ENCODE assay signal across 1 cellular context in the genomic region with DNA sequence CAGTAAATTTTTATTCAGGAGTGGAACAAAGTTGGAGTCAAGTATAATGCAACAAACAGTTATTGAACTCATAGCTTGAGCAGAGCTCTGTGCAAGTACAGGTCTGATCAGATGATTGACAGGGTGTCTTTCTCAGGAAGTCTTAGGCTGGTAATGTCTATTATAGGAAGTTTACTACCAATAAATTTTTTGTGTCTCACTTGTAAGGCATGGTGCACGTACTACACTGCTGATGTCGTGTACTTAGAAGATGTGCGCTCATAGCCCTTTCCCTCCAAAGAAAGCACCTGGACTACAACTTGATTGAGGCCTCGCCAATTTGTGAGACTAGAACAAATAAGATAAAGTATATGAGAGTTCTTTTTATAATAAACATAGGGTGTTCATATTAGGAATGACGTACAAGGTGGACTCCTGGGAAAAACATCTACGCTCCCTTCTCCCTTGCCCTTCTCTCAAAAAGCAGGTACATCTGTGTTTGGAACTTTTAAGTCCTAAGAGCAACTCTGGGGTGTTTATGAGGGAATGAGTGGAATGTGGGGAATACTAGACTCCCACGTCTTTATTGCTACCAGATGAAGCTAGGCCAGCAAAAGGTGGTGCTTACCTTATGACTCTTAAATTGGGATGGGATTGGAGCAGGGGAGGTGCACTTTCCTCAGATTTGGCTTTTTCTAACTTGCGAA.
TF ChIP-seq lines count a peak whose summit lies in the region.

No MANE protein-coding gene starts in this region.

TF ChIP-seq in H1, 55 proteins besides CTCF, POLR2A, EP300 and RAD21:
- TF ChIP-seq CREB1 (IDR thresholded peaks at IDR 0.05): no peak
- no peak for TF ChIP-seq BCL11A (IDR thresholded peaks at IDR 0.05; ENCODE audit: low read depth in 2 of 2, low read length in 2 of 2)
- no peak for TF ChIP-seq MAFK (IDR thresholded peaks at IDR 0.05; ENCODE audit: low read depth, low read length)
- TF ChIP-seq CHD2 (IDR thresholded peaks at IDR 0.05; ENCODE audit: low read length): no peak
- no peak for TF ChIP-seq TCF12 (IDR thresholded peaks at IDR 0.05; ENCODE audit: low read depth, low read length)
- no peak for TF ChIP-seq CBX5 (IDR thresholded peaks at IDR 0.05; ENCODE audit: low read depth, low read length)
- no peak for TF ChIP-seq JUND (IDR thresholded peaks at IDR 0.05; ENCODE audit: low read length)
- TF ChIP-seq CEBPB (IDR thresholded peaks at IDR 0.05; ENCODE audit: low read depth, low read length): no peak
- TF ChIP-seq, protein P1, sequence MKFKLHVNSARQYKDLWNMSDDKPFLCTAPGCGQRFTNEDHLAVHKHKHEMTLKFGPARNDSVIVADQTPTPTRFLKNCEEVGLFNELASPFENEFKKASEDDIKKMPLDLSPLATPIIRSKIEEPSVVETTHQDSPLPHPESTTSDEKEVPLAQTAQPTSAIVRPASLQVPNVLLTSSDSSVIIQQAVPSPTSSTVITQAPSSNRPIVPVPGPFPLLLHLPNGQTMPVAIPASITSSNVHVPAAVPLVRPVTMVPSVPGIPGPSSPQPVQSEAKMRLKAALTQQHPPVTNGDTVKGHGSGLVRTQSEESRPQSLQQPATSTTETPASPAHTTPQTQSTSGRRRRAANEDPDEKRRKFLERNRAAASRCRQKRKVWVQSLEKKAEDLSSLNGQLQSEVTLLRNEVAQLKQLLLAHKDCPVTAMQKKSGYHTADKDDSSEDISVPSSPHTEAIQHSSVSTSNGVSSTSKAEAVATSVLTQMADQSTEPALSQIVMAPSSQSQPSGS (IDR thresholded peaks at IDR 0.05; ENCODE audit: low read length): no peak
- no peak for TF ChIP-seq PHF8 (conservative IDR thresholded peaks at IDR 0.05; ENCODE audit: low read depth, low read length)
- no peak for TF ChIP-seq NRF1 (IDR thresholded peaks at IDR 0.05; ENCODE audit: low read depth, low read length)
- TF ChIP-seq, protein P2, sequence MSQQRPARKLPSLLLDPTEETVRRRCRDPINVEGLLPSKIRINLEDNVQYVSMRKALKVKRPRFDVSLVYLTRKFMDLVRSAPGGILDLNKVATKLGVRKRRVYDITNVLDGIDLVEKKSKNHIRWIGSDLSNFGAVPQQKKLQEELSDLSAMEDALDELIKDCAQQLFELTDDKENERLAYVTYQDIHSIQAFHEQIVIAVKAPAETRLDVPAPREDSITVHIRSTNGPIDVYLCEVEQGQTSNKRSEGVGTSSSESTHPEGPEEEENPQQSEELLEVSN (IDR thresholded peaks at IDR 0.05): no peak
- no peak for TF ChIP-seq SIX5 (IDR thresholded peaks at IDR 0.05; ENCODE audit: low read depth, low read length)
- no peak for TF ChIP-seq GTF2F1 (IDR thresholded peaks at IDR 0.05; ENCODE audit: borderline replicate concordance, low read depth, low read length)
- no peak for TF ChIP-seq HDAC2 (IDR thresholded peaks at IDR 0.05; ENCODE audit: borderline replicate concordance in 1 of 2, low read depth in 2 of 2, low read length in 2 of 2)
- TF ChIP-seq CTBP2 (IDR thresholded peaks at IDR 0.05; ENCODE audit: borderline replicate concordance, insufficient read depth, insufficient read length, low read length): no peak
